8 cellular contexts compared by ENCODE assay signal in genomic region chr1:184052194-184052559, GRCh38. TPM values are rescaled to one million over a fixed set of nuclear protein-coding genes. Genes with fewer than 3 reads are reported as not detected.
DNase-seq lines count a peak whose midpoint lies in the region; ATAC-seq and TF ChIP-seq lines count a peak whose summit lies in the region.

No MANE protein-coding gene starts in this region.

- peak overlapping the region; percentile 75 to 96 (median 88) for H3K4me3 ChIP-seq in heart left ventricle
- H3K4me3 ChIP-seq in transverse colon = peak overlapping the region; percentile 62 to 99 (median 76)

- intact Hi-C loops in heart left ventricle (cut with DNase I) = loop anchor here in 1 of 10 donors (10.0 kb wide), 1 partner anchor 577 kb away; the partner anchor contains the start of gene SMG7
- intact Hi-C loops in Right ventricle myocardium inferior (cut with DNase I) = no loop called here
- intact Hi-C loops in transverse colon (cut with DNase I; ENCODE audit: low total_unique reads) = no loop called here

- TF ChIP-seq CTCF in heart left ventricle (IDR thresholded peaks at IDR 0.05) (no peak), transverse colon (IDR thresholded peaks at IDR 0.05) (no peak)

- H3K9me3 ChIP-seq in heart left ventricle (no peaks in the 10 kb centered on the region), transverse colon (no peaks in the 10 kb centered on the region)

- ATAC-seq in heart left ventricle = no peak
- no peak for ATAC-seq in Right ventricle myocardium inferior
- no peak for ATAC-seq in activated naive CD4-positive, alpha-beta T cell treated with anti-CD3 and anti-CD28 coated beads, Interleukin-2, amount 50 U/mL, for 72 hours
- ATAC-seq in HG02678 (IDR thresholded peaks at IDR 0.05; ENCODE audit: unreplicated experiment) = no peak

- TF ChIP-seq POLR2A in heart left ventricle (IDR thresholded peaks at IDR 0.05) (no peak), transverse colon (IDR thresholded peaks at IDR 0.05) (no peak)

- peak overlapping the region; percentile 91 to 97 for H3K27ac Mint-ChIP-seq in activated naive CD4-positive, alpha-beta T cell treated with anti-CD3 and anti-CD28 coated beads, Interleukin-2, amount 50 U/mL, for 72 hours

- H3K36me3 Mint-ChIP-seq in activated naive CD4-positive, alpha-beta T cell treated with anti-CD3 and anti-CD28 coated beads, Interleukin-2, amount 50 U/mL, for 72 hours = peaks cover 17 to 28% of the 10 kb centered on the region in 2 donors

- 5 to 10% (median 7%) methylated on average over 7 of the region's 7 CpGs for WGBS in heart left ventricle, 4 donors
- 4 to 5% methylated on average over 5 to 7 of the region's 7 CpGs for WGBS in transverse colon (ENCODE audit: low coverage in 1 of 2), 2 donors

- DNase-seq in heart left ventricle (no peak), Right ventricle myocardium inferior (ENCODE audit: missing footprints) (no peak), kidney tubule cell (ENCODE audit: low spot score) (peak; percentile 2), transverse colon (no peak)
- DNase-seq in activated naive CD4-positive, alpha-beta T cell treated with anti-CD3 and anti-CD28 coated beads, Interleukin-2, amount 50 U/mL, for 72 hours (ENCODE audit: low spot score in 2 of 2) = no peak
- no peak for DNase-seq in stimulated activated CD4-positive, alpha-beta T cell treated with anti-CD3 and anti-CD28 coated beads, Interleukin-4, amount 100 ng/mL, for 4 hours
- no peak for DNase-seq in activated CD4-positive, CD25-positive, alpha-beta regulatory T cell treated with anti-CD3 and anti-CD28 coated beads, Interleukin-2, amount 50 U/mL, for 72 hours

- in situ Hi-C loops in transverse colon (cut with MboI; ENCODE audit: low pct_ligation_motif_present in 1 of 4, low pct_unique_long_range_greater_than_20kb in 1 of 4, low sequenced_read_pairs in 3 of 4) = no loop called here

- no peak for TF ChIP-seq EP300 in transverse colon (IDR thresholded peaks at IDR 0.05; ENCODE audit: low read depth)

- H3K4me1 ChIP-seq in heart left ventricle (peaks cover 2 to 35% (median 26%) of the 10 kb centered on the region in 12 donors), transverse colon (peaks cover 14 to 31% (median 16%) of the 10 kb centered on the region in 4 donors)

- H3K27ac ChIP-seq in heart left ventricle (peak overlapping the region; percentile 40 to 93 (median 88)), transverse colon (peak overlapping the region; percentile 84 to 89 (median 86))

- H3K36me3 ChIP-seq in heart left ventricle (peaks cover 0 to 24% (median 8%) of the 10 kb centered on the region in 9 donors), transverse colon (no peaks in the 10 kb centered on the region)

- H3K27me3 ChIP-seq in heart left ventricle = no peaks in the 10 kb centered on the region
- peaks cover 20% of the 10 kb centered on the region for H3K27me3 ChIP-seq in transverse colon

- H3K9me3 Mint-ChIP-seq in activated naive CD4-positive, alpha-beta T cell treated with anti-CD3 and anti-CD28 coated beads, Interleukin-2, amount 50 U/mL, for 72 hours = peaks cover 0 to 6% of the 10 kb centered on the region in 2 donors

RNA-seq across cellular contexts. Expression of gene TSEN15, which starts 0.6 kb away (rescaled TPM):
- total RNA-seq in heart left ventricle (10 to 100 TPM; 23.5 to 32.3 (median 26.4) TPM), Right ventricle myocardium inferior (26.4 TPM), transverse colon (10 to 100 TPM in 1 of 4 donors, 1 to 10 TPM in 3; 2.6 to 16.5 (median 8.0) TPM)
- polyA plus RNA-seq in heart left ventricle = 10 to 100 TPM; 24.5 to 27.3 TPM
- 10 to 100 TPM; 12.0 to 27.7 TPM for total RNA-seq in activated naive CD4-positive, alpha-beta T cell treated with anti-CD3 and anti-CD28 coated beads, Interleukin-2, amount 50 U/mL, for 72 hours

RNA-seq across cellular contexts. Expression of gene COLGALT2, which starts 14.6 kb away (rescaled TPM):
- total RNA-seq in heart left ventricle (10 to 100 TPM in 1 of 9 donors, 1 to 10 TPM in 8; 3.1 to 10.3 (median 5.3) TPM), Right ventricle myocardium inferior (3.6 TPM), transverse colon (1 to 10 TPM in 3 of 4 donors, under 1 TPM in 1; 0.37 to 2.4 (median 1.7) TPM)
- polyA plus RNA-seq in heart left ventricle = 1 to 10 TPM; 1.2 to 1.4 TPM
- total RNA-seq in activated naive CD4-positive, alpha-beta T cell treated with anti-CD3 and anti-CD28 coated beads, Interleukin-2, amount 50 U/mL, for 72 hours = 1 to 10 TPM in 1 of 2 donors, under 1 TPM in 1; 0.07 to 1.0 TPM
